In the genomic region with DNA sequence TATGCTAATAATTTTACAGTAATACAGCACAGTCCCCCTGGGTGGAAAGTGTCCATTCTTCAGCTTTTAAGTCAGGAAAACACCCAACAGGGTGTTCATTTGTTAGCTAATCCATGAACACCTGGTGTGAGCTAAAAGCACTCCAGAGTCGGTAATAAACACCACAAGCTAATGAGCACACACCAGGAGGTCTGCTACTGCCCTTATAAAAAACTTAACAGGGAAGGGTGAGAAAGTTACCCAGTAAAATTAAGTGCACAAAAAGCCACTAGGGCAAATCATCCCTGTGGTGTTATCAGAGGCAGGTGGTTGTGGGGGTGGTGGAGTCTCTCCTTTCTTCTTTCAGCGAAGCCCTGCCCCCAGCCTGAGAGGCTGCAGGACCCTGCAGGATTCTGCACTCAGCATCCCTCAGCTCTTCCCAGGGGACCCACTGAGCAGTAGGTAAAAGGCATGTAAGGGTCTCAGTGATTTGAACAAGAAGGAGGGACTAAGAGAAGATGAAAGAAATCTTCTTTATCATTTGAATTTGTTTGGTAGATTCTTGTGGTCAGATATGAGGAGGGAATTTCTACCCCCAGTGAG, we compare ENCODE assay signal across 24 cellular contexts. TPM values are rescaled to one million over a fixed set of nuclear protein-coding genes. Genes with fewer than 3 reads are reported as not detected.
DNase-seq lines count a peak whose midpoint lies in the region; ATAC-seq lines count a peak whose summit lies in the region.
"Had no signal": no experiment of that assay in that cellular context is flagged by ENCODE, and none has a peak within 500 bp of the region (broad histone marks: within the 10 kb centered on the region; RNA-seq: fewer than 3 reads in every experiment).

No MANE protein-coding gene starts in this region.

- H3K4me1 ChIP-seq in CD4-positive, alpha-beta memory T cell (ENCODE audit: insufficient read depth, low read length): no peaks in the 10 kb centered on the region

- H3K36me3 ChIP-seq in CD4-positive, alpha-beta memory T cell (ENCODE audit: insufficient read depth, low read length): no peaks in the 10 kb centered on the region

- peaks cover 5 to 18% of the 10 kb centered on the region in 2 donors for H3K27me3 Mint-ChIP-seq in CD4-positive, alpha-beta memory T cell

- H3K36me3 Mint-ChIP-seq in CD4-positive, alpha-beta memory T cell: no peaks in the 10 kb centered on the region

- POLR2A ChIA-PET in CD4-positive, alpha-beta memory T cell (lab: Charles Lee; ENCODE audit: partially characterized antibody): no interaction called here

- H3K27me3 ChIP-seq in CD4-positive, alpha-beta memory T cell (ENCODE audit: insufficient read depth, low read length): no peaks in the 10 kb centered on the region

- H3K4me3 ChIP-seq in CD4-positive, alpha-beta memory T cell (ENCODE audit: low read length in 2 of 2): no peak overlapping the region
- H3K4me3 ChIP-seq: K562, SK-N-MC had no signal

- ATAC-seq in HG02884 (IDR thresholded peaks at IDR 0.05; ENCODE audit: unreplicated experiment) (no peak), HG03097 (IDR thresholded peaks at IDR 0.05; ENCODE audit: low FRiP score, unreplicated experiment) (no peak)
- ATAC-seq: K562 had no signal

- intact Hi-C loops in CD4-positive, alpha-beta memory T cell (cut with micrococcal nuclease): no loop called here

- DNase-seq in NCI-H82 (lab: John Stamatoyannopoulos, UW): peak; percentile 35
- DNase-seq in NCI-H82 treated with DMSO at 0.1 percent for 48 hours (lab: John Stamatoyannopoulos, UW; ENCODE audit: unreplicated experiment): no peak
- peak; percentile 37 for DNase-seq in NCI-H1694 (lab: John Stamatoyannopoulos, UW)
- DNase-seq in NCI-H524 treated with DMSO at 0.1 percent for 48 hours (lab: John Stamatoyannopoulos, UW): peak; percentile 99
- DNase-seq in DMS153 treated with DMSO at 0.1 percent for 48 hours (lab: John Stamatoyannopoulos, UW; ENCODE audit: unreplicated experiment): no peak
- no peak for DNase-seq in CD4-positive, alpha-beta memory T cell
- DNase-seq: activated CD4-positive, alpha-beta T cell treated with anti-CD3 and anti-CD28 coated beads, Interleukin-2, amount 10 ng/mL, durations not matched to agents 7 days and 5 days; activated CD8-positive, alpha-beta memory T cell treated with anti-CD3 and anti-CD28 coated beads, Interleukin-2, amount 50 U/mL, for 4 hours; EL; erythroblast; foreskin fibroblast; midbrain; MM.1S; posterior cingulate gyrus; stimulated activated CD8-positive, alpha-beta memory T cell treated with anti-CD3 and anti-CD28 coated beads, Interleukin-4, amount 100 ng/mL, for 48 hours; T-helper 2 cell; trophoblast cell had no signal

- H3K4me3 Mint-ChIP-seq in CD4-positive, alpha-beta memory T cell: no peak overlapping the region
- H3K4me3 Mint-ChIP-seq: activated CD4-positive, alpha-beta T cell treated with anti-CD3 and anti-CD28 coated beads, Interleukin-2, amount 10 ng/mL, durations not matched to agents 7 days and 5 days; nephron had no signal

- H3K9me3 Mint-ChIP-seq in CD4-positive, alpha-beta memory T cell: no peaks in the 10 kb centered on the region
- H3K9me3 Mint-ChIP-seq: activated CD4-positive, alpha-beta T cell treated with anti-CD3 and anti-CD28 coated beads, Interleukin-2, amount 10 ng/mL, durations not matched to agents 7 days and 5 days; activated T-helper 2 cell treated with anti-CD3 and anti-CD28 coated beads, Interferon-gamma antibody, Interleukin-2, Interleukin-4, amounts not matched to agents 10 μg/mL and 5 μg/mL and 100 μg/mL, durations not matched to agents 14 hours and 24 hours and 36 hours; nephron had no signal

- H3K9me3 ChIP-seq in CD4-positive, alpha-beta memory T cell (ENCODE audit: control insufficient read depth in 1 of 2, low read length in 2 of 2): no peaks in the 10 kb centered on the region

- no peaks in the 10 kb centered on the region for H3K4me1 Mint-ChIP-seq in CD4-positive, alpha-beta memory T cell
- H3K4me1 Mint-ChIP-seq: activated CD4-positive, alpha-beta T cell treated with anti-CD3 and anti-CD28 coated beads, Interleukin-2, amount 10 ng/mL, durations not matched to agents 7 days and 5 days had no signal

- no peak overlapping the region for H3K27ac ChIP-seq in CD4-positive, alpha-beta memory T cell (ENCODE audit: low read depth, low read length)
- H3K27ac ChIP-seq: SK-N-MC had no signal

- CTCF ChIA-PET in CD4-positive, alpha-beta memory T cell (lab: Charles Lee; ENCODE audit: partially characterized antibody): no interaction called here

- no peak overlapping the region for H3K27ac Mint-ChIP-seq in CD4-positive, alpha-beta memory T cell
- H3K27ac Mint-ChIP-seq: activated CD4-positive, alpha-beta T cell treated with anti-CD3 and anti-CD28 coated beads, Interleukin-2, amount 10 ng/mL, durations not matched to agents 7 days and 5 days; activated T-helper 2 cell treated with anti-CD3 and anti-CD28 coated beads, Interferon-gamma antibody, Interleukin-2, Interleukin-4, amounts not matched to agents 10 μg/mL and 5 μg/mL and 100 μg/mL, durations not matched to agents 14 hours and 24 hours and 36 hours; nephron had no signal

RNA-seq across cellular contexts. Expression of gene GDNF, which starts 14.4 kb away (rescaled TPM):
- not detected for total RNA-seq in CD4-positive, alpha-beta memory T cell
- not detected for polyA plus RNA-seq in CD4-positive, alpha-beta memory T cell
- total RNA-seq: activated CD4-positive, alpha-beta T cell treated with anti-CD3 and anti-CD28 coated beads, Interleukin-2, amount 10 ng/mL, durations not matched to agents 7 days and 5 days; activated T-helper 2 cell treated with anti-CD3 and anti-CD28 coated beads, Interferon-gamma antibody, Interleukin-2, Interleukin-4, amounts not matched to agents 10 μg/mL and 5 μg/mL and 100 μg/mL, durations not matched to agents 14 hours and 24 hours and 36 hours; cerebellum; K562 had no signal
- polyA plus RNA-seq: K562 had no signal

Comparison
In these comparisons a context has a peak if more than half of its experiments do, and no peak if none do; other contexts are left out.
1. DNase-seq: peak in NCI-H82 (single experiment), NCI-H1694 (single experiment) and NCI-H524 treated with DMSO at 0.1 percent for 48 hours (single experiment); none in NCI-H82 treated with DMSO at 0.1 percent for 48 hours (single experiment), DMS153 treated with DMSO at 0.1 percent for 48 hours (single experiment) and CD4-positive, alpha-beta memory T cell (0 of 5).